ENCODE assay signal across 15 cellular contexts in the genomic region with DNA sequence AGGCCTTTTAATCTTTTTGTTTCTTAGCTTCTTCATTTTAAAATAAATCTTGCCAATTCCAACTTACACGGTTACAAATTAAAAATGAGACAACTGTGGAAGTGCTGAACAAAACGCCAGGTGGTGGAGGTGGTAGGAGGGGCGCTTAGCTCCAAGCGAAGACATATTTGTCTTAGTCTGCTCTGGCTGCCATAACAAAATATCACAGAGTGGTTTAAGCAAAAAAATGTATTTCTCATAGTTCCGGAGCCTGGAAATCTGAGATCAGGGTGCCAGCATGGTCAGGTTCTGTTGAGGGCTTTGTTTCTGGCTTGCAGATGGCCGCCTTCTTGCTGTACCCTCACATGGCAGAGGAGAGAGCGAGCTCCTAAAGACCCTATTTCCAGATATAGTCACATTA. TPM values are rescaled to one million over a fixed set of nuclear protein-coding genes. Genes with fewer than 3 reads are reported as not detected.
DNase-seq lines count a peak whose midpoint lies in the region; ATAC-seq, FAIRE-seq and TF ChIP-seq lines count a peak whose summit lies in the region.
"Had no signal": no experiment of that assay in that cellular context is flagged by ENCODE, and none has a peak within 500 bp of the region (broad histone marks: within the 10 kb centered on the region; RNA-seq: fewer than 3 reads in every experiment).

No MANE protein-coding gene starts in this region.

- H3K4me3 ChIP-seq in RWPE2 (ENCODE audit: severe bottlenecking) (no peak overlapping the region), trophoblast cell (ENCODE audit: low read depth, low read length) (no peak overlapping the region), kidney (ENCODE audit: low read length in 2 of 2) (no peak overlapping the region)

- H3K4me1 ChIP-seq in RWPE2 (ENCODE audit: insufficient read depth, poor library complexity, severe bottlenecking) (peaks cover 80% of the 10 kb centered on the region), trophoblast cell (ENCODE audit: control insufficient read depth in 1 of 2, insufficient read depth in 2 of 2, low read length in 2 of 2) (peaks cover 30 to 33% of the 10 kb centered on the region in 2 experiments), kidney (ENCODE audit: control insufficient read depth in 1 of 2, insufficient read depth in 1 of 2, low read depth in 1 of 2, low read length in 2 of 2) (peaks cover 0 to 11% of the 10 kb centered on the region in 2 donors)

- H3K27ac Mint-ChIP-seq in T-helper 2 cell treated with Interferon-gamma antibody and Interleukin-4, amounts not matched to agents 5 μg/mL and 100 μg/mL, for 36 hours, result peak overlapping the region; percentile 3

- no peak overlapping the region for H2AFZ ChIP-seq in trophoblast cell (ENCODE audit: insufficient read depth, low read length, poor library complexity)

- no peaks in the 10 kb centered on the region for H3K27me3 ChIP-seq in RWPE2 (ENCODE audit: insufficient read depth, poor library complexity, severe bottlenecking)
- no peaks in the 10 kb centered on the region for H3K27me3 ChIP-seq in trophoblast cell (ENCODE audit: insufficient read depth, low read length)
- H3K27me3 ChIP-seq: suprapubic skin had no signal

- H3K4me1 Mint-ChIP-seq in T-helper 2 cell treated with Interferon-gamma antibody and Interleukin-4, amounts not matched to agents 5 μg/mL and 100 μg/mL, for 36 hours (ENCODE audit: low read depth), result peaks cover 70% of the 10 kb centered on the region

- no peak for FAIRE-seq in kidney (lab: Jason Lieb, UNC)
- FAIRE-seq: islet of Langerhans had no signal

- peak overlapping the region; percentile 14 for H3K14ac ChIP-seq in trophoblast cell (ENCODE audit: low read length)

- H3K4me3 Mint-ChIP-seq in T-helper 2 cell treated with Interferon-gamma antibody and Interleukin-4, amounts not matched to agents 5 μg/mL and 100 μg/mL, for 36 hours, result peak overlapping the region; percentile 11

- DNase-seq in T-helper 2 cell treated with Interferon-gamma antibody and Interleukin-4, amounts not matched to agents 5 μg/mL and 100 μg/mL, for 36 hours (ENCODE audit: low spot score), result no peak
- DNase-seq in T-helper 2 cell, result no peak
- DNase-seq in RWPE2 (ENCODE audit: low spot score), result no peak
- DNase-seq in epithelial cell of prostate (ENCODE audit: low read depth, low spot score), result no peak
- DNase-seq in trophoblast cell, result peak; percentile 85 to 93
- no peak for DNase-seq in inferior parietal cortex (ENCODE audit: extremely low spot score)
- DNase-seq in mucosa of gallbladder (ENCODE audit: low spot score), result no peak
- no peak for DNase-seq in kidney
- DNase-seq: activated naive CD8-positive, alpha-beta T cell treated with anti-CD3 and anti-CD28 coated beads, Interleukin-2, amount 10 ng/mL, durations not matched to agents 7 days and 5 days; central memory CD4-positive, alpha-beta T cell; COR-L47; NCI-H146; NCI-H446 treated with DMSO at 0.1 percent for 48 hours had no signal

- no peak overlapping the region for H4K8ac ChIP-seq in trophoblast cell (ENCODE audit: low read depth, low read length)

- intact Hi-C loops in kidney (cut with DNase I), result no loop called here

- H3K23ac ChIP-seq in trophoblast cell (ENCODE audit: low read length), result no peak overlapping the region

- no peaks in the 10 kb centered on the region for H3K9me3 ChIP-seq in RWPE2 (ENCODE audit: severe bottlenecking)
- no peaks in the 10 kb centered on the region for H3K9me3 ChIP-seq in trophoblast cell (ENCODE audit: insufficient read depth, low read depth, low read length)
- no peaks in the 10 kb centered on the region for H3K9me3 ChIP-seq in kidney (ENCODE audit: control insufficient read depth in 1 of 2, low read length in 2 of 2)
- H3K9me3 ChIP-seq: suprapubic skin had no signal

- TF ChIP-seq CTCF in RWPE2 (IDR thresholded peaks at IDR 0.05; ENCODE audit: poor library complexity, severe bottlenecking) (no peak), kidney (IDR thresholded peaks at IDR 0.05; ENCODE audit: borderline replicate concordance, extremely low read depth, insufficient read depth) (no peak)

- H2BK12ac ChIP-seq in trophoblast cell (ENCODE audit: low read length), result no peak overlapping the region

- peaks cover 8% of the 10 kb centered on the region for H3K79me2 ChIP-seq in trophoblast cell (ENCODE audit: control insufficient read depth, insufficient read depth, low read length, poor library complexity)

- no peak overlapping the region for H2BK120ac ChIP-seq in trophoblast cell (ENCODE audit: insufficient read depth, low read length, poor library complexity)

- peaks cover 34% of the 10 kb centered on the region for H3K79me1 ChIP-seq in trophoblast cell (ENCODE audit: low read length)

- H3K9me3 Mint-ChIP-seq in T-helper 2 cell treated with Interferon-gamma antibody and Interleukin-4, amounts not matched to agents 5 μg/mL and 100 μg/mL, for 36 hours, result no peaks in the 10 kb centered on the region
- H3K9me3 Mint-ChIP-seq: activated naive CD8-positive, alpha-beta T cell treated with anti-CD3 and anti-CD28 coated beads, Interleukin-2, amount 10 ng/mL, durations not matched to agents 7 days and 5 days had no signal

- no peak for ATAC-seq in RWPE2 (ENCODE audit: low read depth)

- H3K4me2 ChIP-seq in trophoblast cell (ENCODE audit: low read length), result no peak overlapping the region

- H2AK5ac ChIP-seq in trophoblast cell (ENCODE audit: low read length), result no peak overlapping the region

- no peak overlapping the region for H3K18ac ChIP-seq in trophoblast cell (ENCODE audit: low read length)

- WGBS in trophoblast cell (ENCODE audit: extremely low coverage, insufficient coverage, insufficient read length), result no CpG with 5 or more reads among the region's 7 CpGs

- H3K36me3 Mint-ChIP-seq in T-helper 2 cell treated with Interferon-gamma antibody and Interleukin-4, amounts not matched to agents 5 μg/mL and 100 μg/mL, for 36 hours (ENCODE audit: low read depth), result no peaks in the 10 kb centered on the region
- H3K36me3 Mint-ChIP-seq: activated naive CD8-positive, alpha-beta T cell treated with anti-CD3 and anti-CD28 coated beads, Interleukin-2, amount 10 ng/mL, durations not matched to agents 7 days and 5 days had no signal

- no peak overlapping the region for H4K91ac ChIP-seq in trophoblast cell (ENCODE audit: low read depth, low read length)

- H3K9ac ChIP-seq in trophoblast cell (ENCODE audit: low read length) (no peak overlapping the region), kidney (ENCODE audit: low read length in 2 of 2) (no peak overlapping the region)

- no peak overlapping the region for H2BK5ac ChIP-seq in trophoblast cell (ENCODE audit: low read depth, low read length, poor library complexity)

- no peak overlapping the region for H4K12ac ChIP-seq in trophoblast cell (ENCODE audit: low read depth, low read length)

- H3K27me3 Mint-ChIP-seq in T-helper 2 cell treated with Interferon-gamma antibody and Interleukin-4, amounts not matched to agents 5 μg/mL and 100 μg/mL, for 36 hours (ENCODE audit: low read depth), result peaks cover 27% of the 10 kb centered on the region

- H3K4ac ChIP-seq in trophoblast cell (ENCODE audit: low read depth, low read length), result no peak overlapping the region

- H3K27ac ChIP-seq in RWPE2 (ENCODE audit: poor library complexity, severe bottlenecking) (peak overlapping the region; percentile 97), epithelial cell of prostate (peak overlapping the region; percentile 92), trophoblast cell (ENCODE audit: low read depth, low read length) (no peak overlapping the region), kidney (ENCODE audit: low read depth in 2 of 2, low read length in 2 of 2) (no peak overlapping the region)
- H3K27ac ChIP-seq: suprapubic skin had no signal

- H3K36me3 ChIP-seq in RWPE2 (ENCODE audit: low read depth) (no peaks in the 10 kb centered on the region), trophoblast cell (ENCODE audit: control insufficient read depth in 1 of 2, insufficient read depth in 2 of 2, low read length in 2 of 2) (no peaks in the 10 kb centered on the region), kidney (ENCODE audit: control insufficient read depth in 1 of 2, insufficient read depth in 2 of 2, low read length in 2 of 2) (no peaks in the 10 kb centered on the region)
- H3K36me3 ChIP-seq: suprapubic skin had no signal

RNA-seq across cellular contexts. Expression of a gene that starts 14.9 kb away (rescaled TPM):
- polyA plus RNA-seq in trophoblast cell (2013), result 9.0 and 9.8 TPM in 2 replicates
- total RNA-seq in mucosa of gallbladder (13.9 TPM), kidney (11.0 TPM)
- polyA plus RNA-seq in kidney (ENCODE audit: insufficient read depth, low read depth, low replicate concordance), result 3.9 TPM

Comparison
In these comparisons a context has a peak if more than half of its experiments do, and no peak if none do; other contexts are left out.
1. DNase-seq: peak in trophoblast cell (2 of 2); none in T-helper 2 cell treated with Interferon-gamma antibody and Interleukin-4, amounts not matched to agents 5 μg/mL and 100 μg/mL, for 36 hours (single experiment), T-helper 2 cell (0 of 5), RWPE2 (single experiment), epithelial cell of prostate (single experiment), inferior parietal cortex (single experiment), mucosa of gallbladder (single experiment) and kidney (single experiment).
2. H3K27ac ChIP-seq: peak in RWPE2 (single experiment) and epithelial cell of prostate (single experiment); none in trophoblast cell (single experiment) and kidney (0 of 2).